In the genomic region with DNA sequence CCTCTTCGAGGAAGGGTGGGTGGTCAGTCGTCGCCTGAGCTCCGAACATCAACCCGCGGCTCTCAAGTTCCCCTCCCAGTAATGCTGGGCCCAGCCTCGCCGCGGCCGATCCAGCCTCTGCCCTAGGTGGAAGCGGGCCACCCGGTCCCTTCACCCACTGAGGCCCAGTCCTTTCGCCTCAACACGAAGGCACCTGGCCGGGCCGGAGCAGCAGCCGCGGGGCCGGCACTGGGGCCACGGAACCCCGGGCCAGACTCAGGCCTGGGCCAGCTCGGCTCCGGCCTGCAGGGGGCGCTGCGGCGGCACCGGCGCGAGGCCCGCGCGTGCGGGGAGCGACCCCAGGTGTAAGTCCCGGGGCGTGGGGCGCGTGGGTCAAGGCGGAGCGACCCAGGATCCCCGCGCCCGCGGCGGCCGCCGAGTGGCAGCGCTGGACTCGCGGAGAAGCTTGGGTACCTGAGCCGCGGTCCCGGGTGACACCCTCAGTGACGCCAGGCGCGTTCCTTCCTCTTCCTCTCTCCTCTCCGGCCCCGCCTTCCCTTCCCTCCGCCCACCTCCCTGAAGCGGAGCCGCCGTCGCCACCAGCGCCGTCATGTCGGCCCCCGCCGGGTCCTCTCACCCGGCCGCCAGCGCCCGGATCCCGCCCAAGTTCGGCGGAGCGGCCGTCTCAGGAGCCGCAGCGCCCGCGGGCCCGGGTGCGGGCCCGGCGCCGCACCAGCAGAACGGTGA, we compare ENCODE assay signal across 1 cellular context.
TF ChIP-seq lines count a peak whose summit lies in the region.

TSS of gene SEC24B (plus strand) at position 535 of the 726 bp plus-strand sequence. CDS start at position 590, 55 bp downstream.

TF ChIP-seq in HepG2, 621 proteins besides CTCF, POLR2A, EP300 and RAD21 (continued from another document and continues in another):
- TF ChIP-seq, protein P1, sequence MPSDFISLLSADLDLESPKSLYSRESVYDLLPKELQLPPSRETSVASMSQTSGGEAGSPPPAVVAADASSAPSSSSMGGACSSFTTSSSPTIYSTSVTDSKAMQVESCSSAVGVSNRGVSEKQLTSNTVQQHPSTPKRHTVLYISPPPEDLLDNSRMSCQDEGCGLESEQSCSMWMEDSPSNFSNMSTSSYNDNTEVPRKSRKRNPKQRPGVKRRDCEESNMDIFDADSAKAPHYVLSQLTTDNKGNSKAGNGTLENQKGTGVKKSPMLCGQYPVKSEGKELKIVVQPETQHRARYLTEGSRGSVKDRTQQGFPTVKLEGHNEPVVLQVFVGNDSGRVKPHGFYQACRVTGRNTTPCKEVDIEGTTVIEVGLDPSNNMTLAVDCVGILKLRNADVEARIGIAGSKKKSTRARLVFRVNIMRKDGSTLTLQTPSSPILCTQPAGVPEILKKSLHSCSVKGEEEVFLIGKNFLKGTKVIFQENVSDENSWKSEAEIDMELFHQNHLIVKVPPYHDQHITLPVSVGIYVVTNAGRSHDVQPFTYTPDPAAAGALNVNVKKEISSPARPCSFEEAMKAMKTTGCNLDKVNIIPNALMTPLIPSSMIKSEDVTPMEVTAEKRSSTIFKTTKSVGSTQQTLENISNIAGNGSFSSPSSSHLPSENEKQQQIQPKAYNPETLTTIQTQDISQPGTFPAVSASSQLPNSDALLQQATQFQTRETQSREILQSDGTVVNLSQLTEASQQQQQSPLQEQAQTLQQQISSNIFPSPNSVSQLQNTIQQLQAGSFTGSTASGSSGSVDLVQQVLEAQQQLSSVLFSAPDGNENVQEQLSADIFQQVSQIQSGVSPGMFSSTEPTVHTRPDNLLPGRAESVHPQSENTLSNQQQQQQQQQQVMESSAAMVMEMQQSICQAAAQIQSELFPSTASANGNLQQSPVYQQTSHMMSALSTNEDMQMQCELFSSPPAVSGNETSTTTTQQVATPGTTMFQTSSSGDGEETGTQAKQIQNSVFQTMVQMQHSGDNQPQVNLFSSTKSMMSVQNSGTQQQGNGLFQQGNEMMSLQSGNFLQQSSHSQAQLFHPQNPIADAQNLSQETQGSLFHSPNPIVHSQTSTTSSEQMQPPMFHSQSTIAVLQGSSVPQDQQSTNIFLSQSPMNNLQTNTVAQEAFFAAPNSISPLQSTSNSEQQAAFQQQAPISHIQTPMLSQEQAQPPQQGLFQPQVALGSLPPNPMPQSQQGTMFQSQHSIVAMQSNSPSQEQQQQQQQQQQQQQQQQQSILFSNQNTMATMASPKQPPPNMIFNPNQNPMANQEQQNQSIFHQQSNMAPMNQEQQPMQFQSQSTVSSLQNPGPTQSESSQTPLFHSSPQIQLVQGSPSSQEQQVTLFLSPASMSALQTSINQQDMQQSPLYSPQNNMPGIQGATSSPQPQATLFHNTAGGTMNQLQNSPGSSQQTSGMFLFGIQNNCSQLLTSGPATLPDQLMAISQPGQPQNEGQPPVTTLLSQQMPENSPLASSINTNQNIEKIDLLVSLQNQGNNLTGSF (CRISPR knock-in tag; IDR thresholded peaks at IDR 0.05): peak; percentile 27; the same call in 1 of the 2 replicates
- TF ChIP-seq NR2F2 (IDR thresholded peaks at IDR 0.05; ENCODE audit: borderline replicate concordance, low read depth) (no peak; the same call in 1 of the 2 replicates), CEBPB (IDR thresholded peaks at IDR 0.05; ENCODE audit: borderline replicate concordance, low read depth, low read length) (no peak), RFX3 (CRISPR knock-in tag; IDR thresholded peaks at IDR 0.05) (no peak), ZNF543 (CRISPR knock-in tag; IDR thresholded peaks at IDR 0.05) (no peak), NCOA5 (CRISPR knock-in tag; IDR thresholded peaks at IDR 0.05) (no peak), HNRNPUL1 (IDR thresholded peaks at IDR 0.05; ENCODE audit: low read depth, low read length) (no peak), MAF1 (CRISPR knock-in tag; IDR thresholded peaks at IDR 0.05; ENCODE audit: borderline replicate concordance) (no peak; the same call in 1 of the 2 replicates), ZHX2 (IDR thresholded peaks at IDR 0.05; ENCODE audit: low read depth) (0 out of 2 replicates have a peak, but pooled peaks have one; percentile 23), ZHX2 (CRISPR knock-in tag; IDR thresholded peaks at IDR 0.05; ENCODE audit: borderline replicate concordance) (peak; percentile 80; the same call in 1 of the 2 replicates), ARID4A (CRISPR knock-in tag; IDR thresholded peaks at IDR 0.05; ENCODE audit: borderline replicate concordance) (peak; percentile 39; the same call in 1 of the 2 replicates), KLF16 (CRISPR knock-in tag; IDR thresholded peaks at IDR 0.05) (peak in 1 of 2 experiments; percentile 63; a peak in 1 of 4 replicates), ZKSCAN5 (CRISPR knock-in tag; IDR thresholded peaks at IDR 0.05) (no peak), ZNF547 (CRISPR knock-in tag; IDR thresholded peaks at IDR 0.05) (peak; percentile 75), ZNF891 (CRISPR knock-in tag; IDR thresholded peaks at IDR 0.05) (0 out of 2 replicates have a peak, but pooled peaks have one; percentile 23), ZSCAN21 (CRISPR knock-in tag; IDR thresholded peaks at IDR 0.05; ENCODE audit: borderline replicate concordance) (peak; percentile 76; the same call in 1 of the 2 replicates), ZNF331 (CRISPR knock-in tag; IDR thresholded peaks at IDR 0.05) (no peak; the same call in 1 of the 2 replicates), ZNF496 (CRISPR knock-in tag; IDR thresholded peaks at IDR 0.05; ENCODE audit: insufficient replicate concordance) (no peak), KDM1A (CRISPR knock-in tag; IDR thresholded peaks at IDR 0.05) (peak; percentile 15; the same call in 1 of the 2 replicates), CREB1 (IDR thresholded peaks at IDR 0.05) (peak; percentile 39; the same call in 1 of the 2 replicates), CREB1 (CRISPR knock-in tag; IDR thresholded peaks at IDR 0.05) (no peak)
- TF ChIP-seq, protein P2, sequence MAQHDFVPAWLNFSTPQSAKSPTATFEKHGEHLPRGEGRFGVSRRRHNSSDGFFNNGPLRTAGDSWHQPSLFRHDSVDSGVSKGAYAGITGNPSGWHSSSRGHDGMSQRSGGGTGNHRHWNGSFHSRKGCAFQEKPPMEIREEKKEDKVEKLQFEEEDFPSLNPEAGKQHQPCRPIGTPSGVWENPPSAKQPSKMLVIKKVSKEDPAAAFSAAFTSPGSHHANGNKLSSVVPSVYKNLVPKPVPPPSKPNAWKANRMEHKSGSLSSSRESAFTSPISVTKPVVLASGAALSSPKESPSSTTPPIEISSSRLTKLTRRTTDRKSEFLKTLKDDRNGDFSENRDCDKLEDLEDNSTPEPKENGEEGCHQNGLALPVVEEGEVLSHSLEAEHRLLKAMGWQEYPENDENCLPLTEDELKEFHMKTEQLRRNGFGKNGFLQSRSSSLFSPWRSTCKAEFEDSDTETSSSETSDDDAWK (CRISPR knock-in tag; IDR thresholded peaks at IDR 0.05): no peak
- TF ChIP-seq, protein P3, sequence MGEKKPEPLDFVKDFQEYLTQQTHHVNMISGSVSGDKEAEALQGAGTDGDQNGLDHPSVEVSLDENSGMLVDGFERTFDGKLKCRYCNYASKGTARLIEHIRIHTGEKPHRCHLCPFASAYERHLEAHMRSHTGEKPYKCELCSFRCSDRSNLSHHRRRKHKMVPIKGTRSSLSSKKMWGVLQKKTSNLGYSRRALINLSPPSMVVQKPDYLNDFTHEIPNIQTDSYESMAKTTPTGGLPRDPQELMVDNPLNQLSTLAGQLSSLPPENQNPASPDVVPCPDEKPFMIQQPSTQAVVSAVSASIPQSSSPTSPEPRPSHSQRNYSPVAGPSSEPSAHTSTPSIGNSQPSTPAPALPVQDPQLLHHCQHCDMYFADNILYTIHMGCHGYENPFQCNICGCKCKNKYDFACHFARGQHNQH (CRISPR knock-in tag; IDR thresholded peaks at IDR 0.05): 0 out of 2 replicates have a peak, but pooled peaks have one; percentile 16
- TF ChIP-seq, protein P4, sequence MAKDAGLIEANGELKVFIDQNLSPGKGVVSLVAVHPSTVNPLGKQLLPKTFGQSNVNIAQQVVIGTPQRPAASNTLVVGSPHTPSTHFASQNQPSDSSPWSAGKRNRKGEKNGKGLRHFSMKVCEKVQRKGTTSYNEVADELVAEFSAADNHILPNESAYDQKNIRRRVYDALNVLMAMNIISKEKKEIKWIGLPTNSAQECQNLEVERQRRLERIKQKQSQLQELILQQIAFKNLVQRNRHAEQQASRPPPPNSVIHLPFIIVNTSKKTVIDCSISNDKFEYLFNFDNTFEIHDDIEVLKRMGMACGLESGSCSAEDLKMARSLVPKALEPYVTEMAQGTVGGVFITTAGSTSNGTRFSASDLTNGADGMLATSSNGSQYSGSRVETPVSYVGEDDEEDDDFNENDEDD (CRISPR knock-in tag; IDR thresholded peaks at IDR 0.05; ENCODE audit: borderline replicate concordance): peak; percentile 41; the same call in 1 of the 2 replicates
- TF ChIP-seq, protein P5, sequence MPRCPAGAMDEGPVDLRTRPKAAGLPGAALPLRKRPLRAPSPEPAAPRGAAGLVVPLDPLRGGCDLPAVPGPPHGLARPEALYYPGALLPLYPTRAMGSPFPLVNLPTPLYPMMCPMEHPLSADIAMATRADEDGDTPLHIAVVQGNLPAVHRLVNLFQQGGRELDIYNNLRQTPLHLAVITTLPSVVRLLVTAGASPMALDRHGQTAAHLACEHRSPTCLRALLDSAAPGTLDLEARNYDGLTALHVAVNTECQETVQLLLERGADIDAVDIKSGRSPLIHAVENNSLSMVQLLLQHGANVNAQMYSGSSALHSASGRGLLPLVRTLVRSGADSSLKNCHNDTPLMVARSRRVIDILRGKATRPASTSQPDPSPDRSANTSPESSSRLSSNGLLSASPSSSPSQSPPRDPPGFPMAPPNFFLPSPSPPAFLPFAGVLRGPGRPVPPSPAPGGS (CRISPR knock-in tag; IDR thresholded peaks at IDR 0.05): peak; percentile 94
- TF ChIP-seq, protein P6, sequence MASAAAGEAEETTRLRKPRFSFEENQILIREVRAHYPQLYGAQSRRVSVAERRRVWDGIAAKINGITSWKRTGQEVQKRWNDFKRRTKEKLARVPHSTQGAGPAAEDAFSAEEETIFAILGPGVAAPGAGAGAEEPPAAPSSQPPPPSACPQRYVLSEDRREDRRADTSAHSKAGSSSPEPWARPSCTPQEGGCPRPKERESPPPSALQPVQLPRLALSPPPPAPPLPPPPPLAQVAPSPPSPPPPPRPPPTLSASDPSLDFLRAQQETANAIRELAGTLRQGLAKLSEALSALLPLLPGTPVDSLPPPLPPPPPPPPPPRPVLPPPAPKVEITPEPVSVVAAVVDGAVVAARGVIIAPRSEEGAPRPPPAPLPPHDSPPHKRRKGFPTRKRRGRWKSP (CRISPR knock-in tag; IDR thresholded peaks at IDR 0.05): 0 out of 2 replicates have a peak, but pooled peaks have one; percentile 58
